Comparison of ENCODE assay signal across 8 cellular contexts in genomic region chr6:29887330-29887818, GRCh38. TPM values are rescaled to one million over a fixed set of nuclear protein-coding genes. Genes with fewer than 3 reads are reported as not detected.
DNase-seq lines count a peak whose midpoint lies in the region; ATAC-seq lines count a peak whose summit lies in the region.

No MANE protein-coding gene starts in this region.

- DNase-seq in DMS153 treated with DMSO at 0.1 percent for 48 hours (lab: John Stamatoyannopoulos, UW; ENCODE audit: unreplicated experiment) = peak; percentile 4
- no peak for DNase-seq in DMS153 (lab: John Stamatoyannopoulos, UW)
- DNase-seq in T-helper 1 cell = peak; percentile 26 to 48 (median 33)
- DNase-seq in cerebellum (ENCODE audit: low spot score) = peak; percentile 27
- peak; percentile 48 for DNase-seq in left lobe of liver (ENCODE audit: low spot score)
- DNase-seq in stimulated activated naive CD4-positive, alpha-beta T cell treated with Interleukin-2 at 50 U/mL for 16 hours (lab: John Stamatoyannopoulos, UW) = peak; percentile 27
- no peak for DNase-seq in NCI-H748 (lab: John Stamatoyannopoulos, UW; ENCODE audit: unreplicated experiment)

- ATAC-seq in HG03039 (IDR thresholded peaks at IDR 0.05; ENCODE audit: unreplicated experiment) (peak; percentile 36), left lobe of liver (peak; percentile 54)

RNA-seq across cellular contexts. Expression of gene HLA-A, which starts 55.0 kb away (rescaled TPM):
- total RNA-seq in cerebellum (38.9 TPM), left lobe of liver (125 TPM)

RNA-seq across cellular contexts. Expression of gene HLA-G, which starts 59.7 kb away (rescaled TPM):
- total RNA-seq in cerebellum = not detected
- total RNA-seq in left lobe of liver = not detected

Comparison
In these comparisons a context has a peak if more than half of its experiments do, and no peak if none do; other contexts are left out.
1. DNase-seq: peak in DMS153 treated with DMSO at 0.1 percent for 48 hours (single experiment), T-helper 1 cell (5 of 5), cerebellum (single experiment), left lobe of liver (single experiment) and stimulated activated naive CD4-positive, alpha-beta T cell treated with Interleukin-2 at 50 U/mL for 16 hours (single experiment); none in DMS153 (single experiment) and NCI-H748 (single experiment).